In the genomic region with DNA sequence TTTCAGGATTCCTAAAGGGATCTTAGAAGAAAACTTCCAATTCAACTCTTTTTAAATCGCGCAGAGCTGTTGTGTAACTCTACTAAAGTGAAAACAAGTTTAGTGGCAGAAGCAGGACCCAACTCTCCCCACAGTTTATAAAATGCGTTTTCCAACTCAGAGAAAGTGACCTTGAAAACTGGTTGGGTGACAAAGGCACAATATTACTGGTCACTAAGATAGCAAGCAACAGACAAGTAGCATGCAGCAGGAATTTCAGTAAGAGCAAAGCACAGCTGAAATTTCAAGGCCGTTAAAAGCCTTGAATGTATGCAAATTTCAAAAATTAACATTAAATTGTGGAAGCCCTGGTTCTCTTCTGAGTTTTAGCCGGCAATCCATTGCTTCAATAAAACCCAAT, we compare ENCODE assay signal across 1 cellular context.
TF ChIP-seq lines count a peak whose summit lies in the region.

No MANE protein-coding gene starts in this region.

TF ChIP-seq in GM23338, 12 proteins besides CTCF, POLR2A, EP300 and RAD21:
- TF ChIP-seq EZH2phosphoT487 (IDR thresholded peaks at IDR 0.05; ENCODE audit: unreplicated experiment) = no peak
- no peak for TF ChIP-seq POLR2AphosphoS5 (IDR thresholded peaks at IDR 0.05; ENCODE audit: low read depth)
- no peak for TF ChIP-seq ZNF331 (CRISPR knock-in tag; IDR thresholded peaks at IDR 0.05; ENCODE audit: low read depth)
- TF ChIP-seq STAT1 (IDR thresholded peaks at IDR 0.05; ENCODE audit: unreplicated experiment) = no peak
- no peak for TF ChIP-seq ZNF114 (CRISPR knock-in tag; IDR thresholded peaks at IDR 0.05)
- TF ChIP-seq, protein P1, sequence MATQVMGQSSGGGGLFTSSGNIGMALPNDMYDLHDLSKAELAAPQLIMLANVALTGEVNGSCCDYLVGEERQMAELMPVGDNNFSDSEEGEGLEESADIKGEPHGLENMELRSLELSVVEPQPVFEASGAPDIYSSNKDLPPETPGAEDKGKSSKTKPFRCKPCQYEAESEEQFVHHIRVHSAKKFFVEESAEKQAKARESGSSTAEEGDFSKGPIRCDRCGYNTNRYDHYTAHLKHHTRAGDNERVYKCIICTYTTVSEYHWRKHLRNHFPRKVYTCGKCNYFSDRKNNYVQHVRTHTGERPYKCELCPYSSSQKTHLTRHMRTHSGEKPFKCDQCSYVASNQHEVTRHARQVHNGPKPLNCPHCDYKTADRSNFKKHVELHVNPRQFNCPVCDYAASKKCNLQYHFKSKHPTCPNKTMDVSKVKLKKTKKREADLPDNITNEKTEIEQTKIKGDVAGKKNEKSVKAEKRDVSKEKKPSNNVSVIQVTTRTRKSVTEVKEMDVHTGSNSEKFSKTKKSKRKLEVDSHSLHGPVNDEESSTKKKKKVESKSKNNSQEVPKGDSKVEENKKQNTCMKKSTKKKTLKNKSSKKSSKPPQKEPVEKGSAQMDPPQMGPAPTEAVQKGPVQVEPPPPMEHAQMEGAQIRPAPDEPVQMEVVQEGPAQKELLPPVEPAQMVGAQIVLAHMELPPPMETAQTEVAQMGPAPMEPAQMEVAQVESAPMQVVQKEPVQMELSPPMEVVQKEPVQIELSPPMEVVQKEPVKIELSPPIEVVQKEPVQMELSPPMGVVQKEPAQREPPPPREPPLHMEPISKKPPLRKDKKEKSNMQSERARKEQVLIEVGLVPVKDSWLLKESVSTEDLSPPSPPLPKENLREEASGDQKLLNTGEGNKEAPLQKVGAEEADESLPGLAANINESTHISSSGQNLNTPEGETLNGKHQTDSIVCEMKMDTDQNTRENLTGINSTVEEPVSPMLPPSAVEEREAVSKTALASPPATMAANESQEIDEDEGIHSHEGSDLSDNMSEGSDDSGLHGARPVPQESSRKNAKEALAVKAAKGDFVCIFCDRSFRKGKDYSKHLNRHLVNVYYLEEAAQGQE (IDR thresholded peaks at IDR 0.05; ENCODE audit: unreplicated experiment) = no peak
- no peak for TF ChIP-seq CREB1 (CRISPR knock-in tag; IDR thresholded peaks at IDR 0.05; ENCODE audit: low read depth)
- TF ChIP-seq, protein P2, sequence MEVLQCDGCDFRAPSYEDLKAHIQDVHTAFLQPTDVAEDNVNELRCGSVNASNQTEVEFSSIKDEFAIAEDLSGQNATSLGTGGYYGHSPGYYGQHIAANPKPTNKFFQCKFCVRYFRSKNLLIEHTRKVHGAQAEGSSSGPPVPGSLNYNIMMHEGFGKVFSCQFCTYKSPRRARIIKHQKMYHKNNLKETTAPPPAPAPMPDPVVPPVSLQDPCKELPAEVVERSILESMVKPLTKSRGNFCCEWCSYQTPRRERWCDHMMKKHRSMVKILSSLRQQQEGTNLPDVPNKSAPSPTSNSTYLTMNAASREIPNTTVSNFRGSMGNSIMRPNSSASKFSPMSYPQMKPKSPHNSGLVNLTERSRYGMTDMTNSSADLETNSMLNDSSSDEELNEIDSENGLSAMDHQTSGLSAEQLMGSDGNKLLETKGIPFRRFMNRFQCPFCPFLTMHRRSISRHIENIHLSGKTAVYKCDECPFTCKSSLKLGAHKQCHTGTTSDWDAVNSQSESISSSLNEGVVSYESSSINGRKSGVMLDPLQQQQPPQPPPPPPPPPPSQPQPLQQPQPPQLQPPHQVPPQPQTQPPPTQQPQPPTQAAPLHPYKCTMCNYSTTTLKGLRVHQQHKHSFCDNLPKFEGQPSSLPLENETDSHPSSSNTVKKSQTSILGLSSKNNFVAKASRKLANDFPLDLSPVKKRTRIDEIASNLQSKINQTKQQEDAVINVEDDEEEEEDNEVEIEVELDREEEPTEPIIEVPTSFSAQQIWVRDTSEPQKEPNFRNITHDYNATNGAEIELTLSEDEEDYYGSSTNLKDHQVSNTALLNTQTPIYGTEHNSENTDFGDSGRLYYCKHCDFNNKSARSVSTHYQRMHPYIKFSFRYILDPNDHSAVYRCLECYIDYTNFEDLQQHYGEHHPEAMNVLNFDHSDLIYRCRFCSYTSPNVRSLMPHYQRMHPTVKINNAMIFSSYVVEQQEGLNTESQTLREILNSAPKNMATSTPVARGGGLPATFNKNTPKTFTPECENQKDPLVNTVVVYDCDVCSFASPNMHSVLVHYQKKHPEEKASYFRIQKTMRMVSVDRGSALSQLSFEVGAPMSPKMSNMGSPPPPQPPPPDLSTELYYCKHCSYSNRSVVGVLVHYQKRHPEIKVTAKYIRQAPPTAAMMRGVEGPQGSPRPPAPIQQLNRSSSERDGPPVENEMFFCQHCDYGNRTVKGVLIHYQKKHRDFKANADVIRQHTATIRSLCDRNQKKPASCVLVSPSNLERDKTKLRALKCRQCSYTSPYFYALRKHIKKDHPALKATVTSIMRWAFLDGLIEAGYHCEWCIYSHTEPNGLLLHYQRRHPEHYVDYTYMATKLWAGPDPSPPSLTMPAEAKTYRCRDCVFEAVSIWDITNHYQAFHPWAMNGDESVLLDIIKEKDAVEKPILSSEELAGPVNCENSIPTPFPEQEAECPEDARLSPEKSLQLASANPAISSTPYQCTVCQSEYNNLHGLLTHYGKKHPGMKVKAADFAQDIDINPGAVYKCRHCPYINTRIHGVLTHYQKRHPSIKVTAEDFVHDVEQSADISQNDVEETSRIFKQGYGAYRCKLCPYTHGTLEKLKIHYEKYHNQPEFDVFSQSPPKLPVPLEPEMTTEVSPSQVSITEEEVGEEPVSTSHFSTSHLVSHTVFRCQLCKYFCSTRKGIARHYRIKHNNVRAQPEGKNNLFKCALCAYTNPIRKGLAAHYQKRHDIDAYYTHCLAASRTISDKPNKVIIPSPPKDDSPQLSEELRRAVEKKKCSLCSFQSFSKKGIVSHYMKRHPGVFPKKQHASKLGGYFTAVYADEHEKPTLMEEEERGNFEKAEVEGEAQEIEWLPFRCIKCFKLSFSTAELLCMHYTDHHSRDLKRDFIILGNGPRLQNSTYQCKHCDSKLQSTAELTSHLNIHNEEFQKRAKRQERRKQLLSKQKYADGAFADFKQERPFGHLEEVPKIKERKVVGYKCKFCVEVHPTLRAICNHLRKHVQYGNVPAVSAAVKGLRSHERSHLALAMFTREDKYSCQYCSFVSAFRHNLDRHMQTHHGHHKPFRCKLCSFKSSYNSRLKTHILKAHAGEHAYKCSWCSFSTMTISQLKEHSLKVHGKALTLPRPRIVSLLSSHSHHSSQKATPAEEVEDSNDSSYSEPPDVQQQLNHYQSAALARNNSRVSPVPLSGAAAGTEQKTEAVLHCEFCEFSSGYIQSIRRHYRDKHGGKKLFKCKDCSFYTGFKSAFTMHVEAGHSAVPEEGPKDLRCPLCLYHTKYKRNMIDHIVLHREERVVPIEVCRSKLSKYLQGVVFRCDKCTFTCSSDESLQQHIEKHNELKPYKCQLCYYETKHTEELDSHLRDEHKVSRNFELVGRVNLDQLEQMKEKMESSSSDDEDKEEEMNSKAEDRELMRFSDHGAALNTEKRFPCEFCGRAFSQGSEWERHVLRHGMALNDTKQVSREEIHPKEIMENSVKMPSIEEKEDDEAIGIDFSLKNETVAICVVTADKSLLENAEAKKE (CRISPR knock-in tag; IDR thresholded peaks at IDR 0.05) = no peak
- TF ChIP-seq JUNB (IDR thresholded peaks at IDR 0.05; ENCODE audit: unreplicated experiment) = no peak
- no peak for TF ChIP-seq ETS1 (IDR thresholded peaks at IDR 0.05)
